ENCODE assay signal across 9 cellular contexts in the genomic region with DNA sequence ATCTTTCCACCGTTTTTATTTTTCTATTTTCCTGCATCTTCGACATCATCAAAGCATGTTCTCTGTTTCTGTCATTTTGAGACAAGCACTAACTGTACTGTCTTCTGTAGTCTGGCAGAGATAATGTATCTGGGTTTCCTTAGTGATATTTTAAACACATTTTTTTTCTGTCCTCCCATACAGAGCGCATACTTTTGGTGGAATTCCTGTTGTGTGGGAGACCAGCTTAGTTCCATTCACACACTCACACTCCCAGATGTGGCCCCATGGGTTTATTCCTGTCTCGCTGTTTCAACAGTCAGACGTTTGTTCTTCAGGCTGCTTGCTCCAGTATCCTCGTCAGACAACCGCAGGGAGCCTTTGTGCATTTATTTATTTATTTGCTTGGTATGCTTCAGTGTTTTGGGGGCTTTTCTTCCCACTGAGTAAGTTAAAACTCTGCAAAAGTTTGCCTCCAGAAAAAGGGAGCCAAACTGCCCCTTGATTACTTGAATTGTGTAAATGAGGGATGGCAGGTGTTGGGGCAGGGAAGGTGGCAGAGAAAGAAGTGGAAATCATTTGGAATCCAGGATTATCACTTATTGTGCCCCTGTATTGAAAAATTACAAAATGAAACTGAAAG.
DNase-seq lines count a peak whose midpoint lies in the region; ATAC-seq and TF ChIP-seq lines count a peak whose summit lies in the region.
"Had no signal": no experiment of that assay in that cellular context is flagged by ENCODE, and none has a peak within 500 bp of the region (broad histone marks: within the 10 kb centered on the region; RNA-seq: fewer than 3 reads in every experiment).

No MANE protein-coding gene starts in this region.

- H2AFZ ChIP-seq in KMS-11 (ENCODE audit: low read depth), result peak overlapping the region; percentile 20; the same call in 1 of the 2 replicates

- H3K36me3 ChIP-seq in KMS-11 (ENCODE audit: insufficient read depth), result no peaks in the 10 kb centered on the region
- H3K36me3 ChIP-seq in lower lobe of right lung, result no peaks in the 10 kb centered on the region
- H3K36me3 ChIP-seq in testis (ENCODE audit: low read depth, missing control alignments), result no peaks in the 10 kb centered on the region

- DNase-seq in dermis blood vessel endothelial cell, result peak; percentile 96
- no peak for DNase-seq in lower lobe of right lung
- DNase-seq in testis, result peak; percentile 65
- no peak for DNase-seq in NCI-H2029 treated with DMSO at 0.1 percent for 48 hours (lab: John Stamatoyannopoulos, UW)
- DNase-seq in 8988T, result no peak
- DNase-seq in stimulated activated CD4-positive, alpha-beta T cell treated with anti-CD3 and anti-CD28 coated beads, Interleukin-4, amount 100 ng/mL, for 4 hours, result no peak
- DNase-seq: stimulated activated naive CD4-positive, alpha-beta T cell treated with Interleukin-2 at 50 U/mL for 16 hours had no signal

- H3K9me3 ChIP-seq in lower lobe of right lung (no peaks in the 10 kb centered on the region), testis (no peaks in the 10 kb centered on the region)

- intact Hi-C loops in lower lobe of right lung (cut with DNase I) (no loop called here), testis (cut with DNase I; ENCODE audit: low total_unique reads) (no loop called here)

- H3K9ac ChIP-seq in KMS-11, result no peak overlapping the region

- TF ChIP-seq CTCF in KMS-11 (conservative IDR thresholded peaks at IDR 0.05; ENCODE audit: low read depth, low read length), result no peak
- no peak for TF ChIP-seq CTCF in lower lobe of right lung (IDR thresholded peaks at IDR 0.05)
- TF ChIP-seq CTCF in testis (IDR thresholded peaks at IDR 0.05), result no peak

- H3K27me3 ChIP-seq in KMS-11 (ENCODE audit: insufficient read depth, low read depth) (no peaks in the 10 kb centered on the region), lower lobe of right lung (ENCODE audit: low read depth) (no peaks in the 10 kb centered on the region), testis (no peaks in the 10 kb centered on the region)

- ATAC-seq in lower lobe of right lung (peak; percentile 67 to 81), GM18858 (IDR thresholded peaks at IDR 0.05; ENCODE audit: unreplicated experiment) (no peak)

- H3K4me3 ChIP-seq in KMS-11 (IDR thresholded peaks at IDR 0.05; ENCODE audit: insufficient read depth, low read depth, low read length) (no peak overlapping the region), lower lobe of right lung (peak overlapping the region; percentile 22), testis (no peak overlapping the region)

- H4K20me1 ChIP-seq in KMS-11 (ENCODE audit: insufficient read depth), result no peaks in the 10 kb centered on the region

- H3K4me1 ChIP-seq in KMS-11 (ENCODE audit: low read depth, poor library complexity, severe bottlenecking), result peaks cover 12% of the 10 kb centered on the region
- peaks cover 21% of the 10 kb centered on the region for H3K4me1 ChIP-seq in lower lobe of right lung
- peaks cover 24% of the 10 kb centered on the region for H3K4me1 ChIP-seq in testis

- peak overlapping the region; percentile 12; the same call in 1 of the 2 replicates for H3K4me2 ChIP-seq in KMS-11

- TF ChIP-seq POLR2A in testis (IDR thresholded peaks at IDR 0.05), result no peak

- H3K27ac ChIP-seq in KMS-11 (no peak overlapping the region; the same call in 1 of the 2 replicates), lower lobe of right lung (peak overlapping the region; percentile 81), testis (peak overlapping the region; percentile 2 to 74)

- WGBS in testis, 2 donors, result 26 to 31% methylated on average over 7 of the region's 7 CpGs

- no peaks in the 10 kb centered on the region for H3K79me2 ChIP-seq in KMS-11 (ENCODE audit: insufficient read depth, low read depth)

Comparison
In these comparisons a context has a peak if more than half of its experiments do, and no peak if none do; other contexts are left out.
1. DNase-seq: peak in dermis blood vessel endothelial cell (single experiment) and testis (single experiment); none in lower lobe of right lung (single experiment), NCI-H2029 treated with DMSO at 0.1 percent for 48 hours (single experiment), 8988T (single experiment) and stimulated activated CD4-positive, alpha-beta T cell treated with anti-CD3 and anti-CD28 coated beads, Interleukin-4, amount 100 ng/mL, for 4 hours (0 of 2).